ENCODE assay signal across 21 cellular contexts in genomic region chr11:65767406-65767805, GRCh38. TPM values are rescaled to one million over a fixed set of nuclear protein-coding genes. Genes with fewer than 3 reads are reported as not detected.
A peak's percentile ranks its signal among the peaks of the same experiment; 100 is the strongest.
DNase-seq lines count a peak whose midpoint lies in the region; ATAC-seq and TF ChIP-seq lines count a peak whose summit lies in the region.
"Had no signal": no experiment of that assay in that cellular context is flagged by ENCODE, and none has a peak within 500 bp of the region (broad histone marks: within the 10 kb centered on the region; RNA-seq: fewer than 3 reads in every experiment).

No MANE protein-coding gene starts in this region.

- no peak for ATAC-seq in HG02763 (IDR thresholded peaks at IDR 0.05; ENCODE audit: unreplicated experiment)
- ATAC-seq in activated T-helper 17 cell treated with anti-CD3 and anti-CD28 coated beads, Interleukin-2, amount 50 U/mL, for 72 hours (replicated peaks), result no peak

- no peak overlapping the region for H3K4me3 ChIP-seq in breast epithelium
- no peak overlapping the region for H3K4me3 ChIP-seq in adipocyte (ENCODE audit: low read length)
- H3K4me3 ChIP-seq: BLaER1 had no signal

- no peaks in the 10 kb centered on the region for H3K36me3 ChIP-seq in breast epithelium
- no peaks in the 10 kb centered on the region for H3K36me3 ChIP-seq in adipocyte (ENCODE audit: control insufficient read depth, insufficient read depth, low read length, severe bottlenecking)

- H3K9me3 ChIP-seq in breast epithelium, result no peaks in the 10 kb centered on the region
- no peaks in the 10 kb centered on the region for H3K9me3 ChIP-seq in adipocyte (ENCODE audit: control insufficient read depth, low read length)

- peaks cover 23% of the 10 kb centered on the region for H3K4me1 Mint-ChIP-seq in MCF 10A (ENCODE audit: insufficient read depth, unreplicated experiment)
- H3K4me1 Mint-ChIP-seq in activated T-helper 17 cell treated with anti-CD3 and anti-CD28 coated beads, Interleukin-2, amount 50 U/mL, for 72 hours, result peaks cover 5% of the 10 kb centered on the region

- intact Hi-C loops in MCF 10A (cut with micrococcal nuclease), result no loop called here
- intact Hi-C loops in breast epithelium (cut with DNase I; ENCODE audit: low total_unique reads), result no loop called here

- TF ChIP-seq CTCF in MCF 10A (IDR thresholded peaks at IDR 0.05; ENCODE audit: unreplicated experiment) (no peak), breast epithelium (IDR thresholded peaks at IDR 0.05) (no peak)

- no peaks in the 10 kb centered on the region for H3K36me3 Mint-ChIP-seq in MCF 10A (ENCODE audit: insufficient read depth, unreplicated experiment)
- H3K36me3 Mint-ChIP-seq in activated T-helper 17 cell treated with anti-CD3 and anti-CD28 coated beads, Interleukin-2, amount 50 U/mL, for 72 hours (ENCODE audit: low read depth), result no peaks in the 10 kb centered on the region
- H3K36me3 Mint-ChIP-seq: CD4-positive, CD25-positive, alpha-beta regulatory T cell had no signal

- DNase-seq in MCF 10A (ENCODE audit: unreplicated experiment) (peak; percentile 78), breast epithelium (ENCODE audit: low spot score in 2 of 2) (no peak), adipocyte (ENCODE audit: low read depth) (peak; percentile 67), fibroblast of gingiva (ENCODE audit: low read depth) (peak; percentile 72), AG20443 (ENCODE audit: low spot score) (no peak), substantia nigra (lab: John Stamatoyannopoulos, UW) (no peak)
- DNase-seq: 8988T; ACHN; CD4-positive, CD25-positive, alpha-beta regulatory T cell; DMS153; DND-41; KG1; NCI-H1105; NCI-H1436 treated with DMSO at 0.1 percent for 48 hours; NCI-H187 treated with DMSO at 0.1 percent for 48 hours; NCI-H524; NCI-H774; SHP77 treated with DMSO at 0.1 percent for 48 hours had no signal

- no peaks in the 10 kb centered on the region for H3K9me3 Mint-ChIP-seq in MCF 10A (ENCODE audit: unreplicated experiment)
- H3K9me3 Mint-ChIP-seq in activated T-helper 17 cell treated with anti-CD3 and anti-CD28 coated beads, Interleukin-2, amount 50 U/mL, for 72 hours, result no peaks in the 10 kb centered on the region
- H3K9me3 Mint-ChIP-seq: CD4-positive, CD25-positive, alpha-beta regulatory T cell had no signal

- BruUV-seq in MCF 10A (replicated peaks; lab: Mats Ljungman, UMichigan), result no TSS peak

- TF ChIP-seq POLR2A in breast epithelium (IDR thresholded peaks at IDR 0.05), result no peak

- no peaks in the 10 kb centered on the region for H3K4me1 ChIP-seq in breast epithelium
- H3K4me1 ChIP-seq in adipocyte (ENCODE audit: control insufficient read depth, insufficient read depth, low read length), result peaks cover 16% of the 10 kb centered on the region

- CTCF ChIA-PET in MCF 10A (lab: Yijun Ruan, JAX), result interaction anchor here (0.6 to 1.5 kb wide), 10 partner anchors 12 to 173 kb away, joined by 3 to 9 read pairs (median 4); no protein-coding TSS in a partner anchor

- no peak overlapping the region for H3K4me3 Mint-ChIP-seq in MCF 10A (ENCODE audit: unreplicated experiment)
- no peak overlapping the region for H3K4me3 Mint-ChIP-seq in activated T-helper 17 cell treated with anti-CD3 and anti-CD28 coated beads, Interleukin-2, amount 50 U/mL, for 72 hours
- H3K4me3 Mint-ChIP-seq: CD4-positive, CD25-positive, alpha-beta regulatory T cell had no signal

- no peak overlapping the region for H3K27ac Mint-ChIP-seq in MCF 10A (ENCODE audit: low read depth, unreplicated experiment)
- H3K27ac Mint-ChIP-seq in activated T-helper 17 cell treated with anti-CD3 and anti-CD28 coated beads, Interleukin-2, amount 50 U/mL, for 72 hours, result no peak overlapping the region
- H3K27ac Mint-ChIP-seq: CD4-positive, CD25-positive, alpha-beta regulatory T cell had no signal

- no peaks in the 10 kb centered on the region for H3K27me3 Mint-ChIP-seq in MCF 10A (ENCODE audit: insufficient read depth, unreplicated experiment)
- H3K27me3 Mint-ChIP-seq in activated T-helper 17 cell treated with anti-CD3 and anti-CD28 coated beads, Interleukin-2, amount 50 U/mL, for 72 hours, result no peaks in the 10 kb centered on the region

- H3K27ac ChIP-seq in breast epithelium, result no peak overlapping the region
- no peak overlapping the region for H3K27ac ChIP-seq in substantia nigra (ENCODE audit: low read depth, low read length, poor library complexity, severe bottlenecking)
- H3K27ac ChIP-seq: BLaER1 had no signal

- POLR2A ChIA-PET in MCF 10A (lab: Yijun Ruan, JAX), result interaction anchor here (0.6 to 2.5 kb wide), 7 partner anchors 9 to 189 kb away, joined by 3 to 14 read pairs (median 5); partner anchors contain the start of genes KAT5, RELA and RNASEH2C

- H3K27me3 ChIP-seq in breast epithelium (no peaks in the 10 kb centered on the region), adipocyte (replicated peaks; ENCODE audit: control insufficient read depth, insufficient read depth, low read length) (no peaks in the 10 kb centered on the region)
- H3K27me3 ChIP-seq: BLaER1 had no signal

- H3K9ac ChIP-seq in adipocyte (ENCODE audit: low read length), result no peak overlapping the region
- H3K9ac ChIP-seq: BLaER1 had no signal

RNA-seq across cellular contexts. Expression of gene AP5B1, which starts 13.4 kb away (rescaled TPM):
- total RNA-seq in MCF 10A (2022), result 12.9 and 14.4 TPM in 2 replicates
- total RNA-seq in breast epithelium, result 10 to 100 TPM; 15.5 to 19.3 (median 17.6) TPM
- 10 to 100 TPM; 17.2 to 21.9 TPM for total RNA-seq in activated T-helper 17 cell treated with anti-CD3 and anti-CD28 coated beads, Interleukin-2, amount 50 U/mL, for 72 hours

RNA-seq across cellular contexts. Expression of gene OVOL1, which starts 19.5 kb away (rescaled TPM):
- total RNA-seq in MCF 10A (2022) (not detected in 2 replicates), breast epithelium (1 to 10 TPM in 2 of 3 donors, not detected in 1; 3.6 to 5.1 TPM)
- total RNA-seq in activated T-helper 17 cell treated with anti-CD3 and anti-CD28 coated beads, Interleukin-2, amount 50 U/mL, for 72 hours, result under 1 TPM in 1 of 2 donors, not detected in 1; 0.98 TPM
- total RNA-seq: CD4-positive, CD25-positive, alpha-beta regulatory T cell had no signal

RNA-seq across cellular contexts. Expression of gene RNASEH2C, which starts 46.8 kb away (rescaled TPM):
- total RNA-seq in MCF 10A (2022) (27.4 and 35.7 TPM in 2 replicates), breast epithelium (100 to 1,000 TPM in 1 of 3 donors, 10 to 100 TPM in 2; 89.1 to 110 (median 99.8) TPM)
- total RNA-seq in activated T-helper 17 cell treated with anti-CD3 and anti-CD28 coated beads, Interleukin-2, amount 50 U/mL, for 72 hours, result 10 to 100 TPM; 57.4 to 92.9 TPM

RNA-seq across cellular contexts. Expression of gene KAT5, which starts 55.4 kb away (rescaled TPM):
- total RNA-seq in MCF 10A (2022), result 37.6 and 48.1 TPM in 2 replicates
- total RNA-seq in breast epithelium, result 10 to 100 TPM; 50.1 to 66.7 (median 61.3) TPM
- total RNA-seq in activated T-helper 17 cell treated with anti-CD3 and anti-CD28 coated beads, Interleukin-2, amount 50 U/mL, for 72 hours, result 10 to 100 TPM; 75.6 to 88.8 TPM

Comparison
In these comparisons a context has a peak if more than half of its experiments do, and no peak if none do; other contexts are left out.
1. DNase-seq: peak in MCF 10A (single experiment), adipocyte (single experiment) and fibroblast of gingiva (single experiment); none in breast epithelium (0 of 2), AG20443 (single experiment) and substantia nigra (0 of 49).